8 cellular contexts compared by ENCODE assay signal in genomic region chr14:103562385-103563088, GRCh38. TPM values are rescaled to one million over a fixed set of nuclear protein-coding genes. Genes with fewer than 3 reads are reported as not detected.
DNase-seq lines count a peak whose midpoint lies in the region; ATAC-seq, FAIRE-seq and TF ChIP-seq lines count a peak whose summit lies in the region.

Gene BAG5 (minus strand): TSS chr14:103562657. CDS start chr14:103561164, 1,493 bp downstream.
Gene COA8 (plus strand): TSS chr14:103562960. CDS start chr14:103563002, 42 bp downstream.

- peak; percentile 66 for ATAC-seq in GM19438 (IDR thresholded peaks at IDR 0.05; ENCODE audit: low read depth, unreplicated experiment)
- peak; percentile 71 for ATAC-seq in HG03571 (IDR thresholded peaks at IDR 0.05; ENCODE audit: unreplicated experiment)

- peaks cover 8 to 11% of the 10 kb centered on the region in 2 experiments for H4K20me1 ChIP-seq in H1 (replicated peaks in 1 of 2; ENCODE audit: control insufficient read depth in 1 of 2, insufficient read depth in 2 of 2, low read length in 2 of 2)

- peak within 1 kb of the TSS; percentile 93 to 98 (median 94) for H3K4me3 Mint-ChIP-seq in CD4-positive, alpha-beta memory T cell

- CTCF ChIA-PET in CD4-positive, alpha-beta memory T cell (lab: Charles Lee; ENCODE audit: partially characterized antibody): interaction anchor here (0.7 to 1.7 kb wide), 4 partner anchors 15 to 1851 kb away, joined by 3 to 5 read pairs (median 4); no protein-coding TSS in a partner anchor
- CTCF ChIA-PET in H1 (lab: Charles Lee; ENCODE audit: partially characterized antibody): interaction anchor here (0.6 to 2.6 kb wide), 6 partner anchors 10 to 759 kb away, joined by 3 to 14 read pairs (median 6); no protein-coding TSS in a partner anchor

- H3K23ac ChIP-seq in H1 (ENCODE audit: insufficient read length) (no peak within 1 kb of the TSS), mesendoderm (ENCODE audit: low read length) (no peak within 1 kb of the TSS)

- no peak within 1 kb of the TSS; the same call in 1 of the 2 replicates for H2BK12ac ChIP-seq in H1 (ENCODE audit: low read depth, low read length)

- no peaks in the 10 kb centered on the region for H3K9me3 ChIP-seq in CD4-positive, alpha-beta memory T cell (ENCODE audit: control insufficient read depth in 1 of 2, low read length in 2 of 2)
- H3K9me3 ChIP-seq in H1 (ENCODE audit: insufficient read depth in 2 of 2, low read depth in 1 of 2, low read length in 1 of 2): no peaks in the 10 kb centered on the region

- H2AFZ ChIP-seq in H1 (ENCODE audit: low read length): peak within 1 kb of the TSS; percentile 47; the same call in 1 of the 2 replicates

- H3K79me1 ChIP-seq in H1 (ENCODE audit: low read depth, low read length) (peaks cover 11% of the 10 kb centered on the region; the same call in 1 of the 2 replicates), mesendoderm (ENCODE audit: low read length) (peaks cover 24% of the 10 kb centered on the region)

- 2% methylated on average over 50 of the region's 100 CpGs; no CpG with 5 or more reads in 1 of the 2 experiments for WGBS in H1 (ENCODE audit: extremely low coverage in 1 of 2, insufficient coverage in 1 of 2, insufficient read length in 1 of 2, insufficient replicate concordance in 2 of 2, low coverage in 1 of 2, low lambda C conversion rate in 2 of 2, missing lambda C conversion rate in 1 of 2), 2 experiments
- no CpG with 5 or more reads among the region's 100 CpGs for WGBS in mesendoderm (ENCODE audit: extremely low coverage, insufficient coverage, low lambda C conversion rate)

- H3K79me2 ChIP-seq in H1 (ENCODE audit: control insufficient read depth in 1 of 2, insufficient read depth in 2 of 2, low read length in 2 of 2): peaks cover 12 to 81% of the 10 kb centered on the region in 2 experiments
- H3K79me2 ChIP-seq in mesendoderm (ENCODE audit: control insufficient read depth, insufficient read depth, low read length): peaks cover 60% of the 10 kb centered on the region

- H3K4me2 ChIP-seq in H1 (ENCODE audit: insufficient read depth in 1 of 2, low read depth in 2 of 2, low read length in 2 of 2) (peak within 1 kb of the TSS; percentile 85 to 87), mesendoderm (ENCODE audit: low read length) (peak within 1 kb of the TSS; percentile 99)

- POLR2A ChIA-PET in CD4-positive, alpha-beta memory T cell (lab: Charles Lee; ENCODE audit: partially characterized antibody): interaction anchor here (0.6 to 5.5 kb wide), 11 partner anchors 10 to 177 kb away, joined by 3 to 31 read pairs (median 4); partner anchors contain the start of genes CKB, KLC1, MARK3 and TRMT61A
- POLR2A ChIA-PET in H1 (lab: Charles Lee; ENCODE audit: partially characterized antibody): interaction anchor here (0.6 to 2.7 kb wide), 21 partner anchors 13 to 333 kb away, joined by 3 to 40 read pairs (median 4); partner anchors contain the start of genes CKB, TRMT61A, XRCC3 and ZFYVE21

- H3K18ac ChIP-seq in H1 (ENCODE audit: extremely low read depth, low read length): no peak within 1 kb of the TSS; the same call in 1 of the 2 replicates
- H3K18ac ChIP-seq in mesendoderm (ENCODE audit: low read length): peak within 1 kb of the TSS; percentile 52

- FAIRE-seq in H1 (lab: Jason Lieb, UNC): no peak

- peak; percentile 28 to 76 for TF ChIP-seq POLR2A in H1 (IDR thresholded peaks at IDR 0.05; ENCODE audit: control extremely low read depth in 1 of 2, low read depth in 2 of 2, low read length in 2 of 2)

- H3K14ac ChIP-seq in H1 (ENCODE audit: insufficient read length): peak within 1 kb of the TSS; percentile 19

- H3K27me3 ChIP-seq in CD4-positive, alpha-beta memory T cell (ENCODE audit: insufficient read depth, low read length): no peaks in the 10 kb centered on the region
- H3K27me3 ChIP-seq in H1 (replicated peaks in 1 of 4; ENCODE audit: control insufficient read depth in 3 of 4, extremely low read depth in 1 of 4, insufficient read depth in 3 of 4, low read length in 3 of 4) (no peaks in the 10 kb centered on the region), mesendoderm (ENCODE audit: insufficient read depth, low read length, poor library complexity) (no peaks in the 10 kb centered on the region)

- TF ChIP-seq CTCF in H1 (IDR thresholded peaks at IDR 0.05; ENCODE audit: control extremely low read depth in 1 of 3, insufficient read depth in 1 of 3, low read depth in 1 of 3, low read length in 3 of 3): no peak

- H3K4ac ChIP-seq in H1 (replicated peaks; ENCODE audit: insufficient read length, low read depth, low read length) (no peak within 1 kb of the TSS), mesendoderm (ENCODE audit: low read depth, low read length) (no peak within 1 kb of the TSS)

- no peak within 1 kb of the TSS for H4K91ac ChIP-seq in H1 (replicated peaks; ENCODE audit: insufficient read length, low read length)

- no peak within 1 kb of the TSS for H2BK120ac ChIP-seq in H1 (replicated peaks; ENCODE audit: low read depth, low read length)
- no peak within 1 kb of the TSS for H2BK120ac ChIP-seq in mesendoderm (ENCODE audit: low read depth, low read length)

- H2BK15ac ChIP-seq in H1 (ENCODE audit: low read length): no peak within 1 kb of the TSS
- H2BK15ac ChIP-seq in mesendoderm (replicated peaks; ENCODE audit: low read depth): no peak within 1 kb of the TSS

- peaks cover 12 to 45% of the 10 kb centered on the region in 2 donors for H3K36me3 Mint-ChIP-seq in CD4-positive, alpha-beta memory T cell

- H3K4me1 ChIP-seq in CD4-positive, alpha-beta memory T cell (ENCODE audit: insufficient read depth, low read length): peaks cover 57% of the 10 kb centered on the region
- H3K4me1 ChIP-seq in H1 (replicated peaks in 1 of 4; ENCODE audit: control insufficient read depth in 3 of 4, insufficient read depth in 4 of 4, low read length in 3 of 4) (peaks cover 0 to 4% (median under 1%) of the 10 kb centered on the region in 4 experiments; a peak in 2 of 7 replicates), mesendoderm (ENCODE audit: control insufficient read depth, low read depth, low read length) (no peaks in the 10 kb centered on the region)

- peak within 1 kb of the TSS; percentile 93 to 98 (median 96) for H3K27ac Mint-ChIP-seq in CD4-positive, alpha-beta memory T cell

- no peak within 1 kb of the TSS; the same call in 1 of the 2 replicates for H2AK5ac ChIP-seq in H1 (ENCODE audit: low read depth, low read length)
- no peak within 1 kb of the TSS for H2AK5ac ChIP-seq in mesendoderm (ENCODE audit: low read length)

- no peak for TF ChIP-seq EP300 in H1 (IDR thresholded peaks at IDR 0.05; ENCODE audit: borderline replicate concordance in 1 of 2, low read depth in 2 of 2, low read length in 2 of 2)

- H3K27me3 Mint-ChIP-seq in CD4-positive, alpha-beta memory T cell: no peaks in the 10 kb centered on the region

- H3K27ac ChIP-seq in CD4-positive, alpha-beta memory T cell (ENCODE audit: low read depth, low read length): peak within 1 kb of the TSS; percentile 81
- peak within 1 kb of the TSS; percentile 94 for H3K27ac ChIP-seq in H1 (ENCODE audit: low read depth, low read length)
- H3K27ac ChIP-seq in mesendoderm (ENCODE audit: low read depth, low read length): peak within 1 kb of the TSS; percentile 87

- H2BK5ac ChIP-seq in H1 (ENCODE audit: low read depth, low read length) (peak within 1 kb of the TSS; percentile 54; the same call in 1 of the 2 replicates), mesendoderm (ENCODE audit: low read length) (no peak within 1 kb of the TSS)

- peak; percentile 88 to 93 (median 89) for DNase-seq in CD4-positive, alpha-beta memory T cell
- DNase-seq in NOMO-1 treated with DMSO at 0.1 percent for 48 hours (lab: John Stamatoyannopoulos, UW; ENCODE audit: unreplicated experiment): peak; percentile 70
- DNase-seq in activated CD8-positive, alpha-beta memory T cell treated with anti-CD3 and anti-CD28 coated beads for 48 hours (ENCODE audit: low read depth in 2 of 3, low spot score in 2 of 3): peak; percentile 73 to 81 (median 78)
- peak; percentile 61 to 92 for DNase-seq in H1 (ENCODE audit: low read depth in 1 of 2, low spot score in 2 of 2)
- DNase-seq in mesendoderm: peak; percentile 90
- peak; percentile 82 for DNase-seq in stimulated activated CD8-positive, alpha-beta memory T cell treated with anti-CD3 and anti-CD28 coated beads, Interleukin-12 subunit alpha, Interleukin-12 subunit beta, amount 100 ng/mL, for 4 hours (ENCODE audit: low read depth)

- peak within 1 kb of the TSS; percentile 98 for H4K8ac ChIP-seq in H1 (ENCODE audit: extremely low read depth, insufficient read depth, low read length)
- no peak within 1 kb of the TSS for H4K8ac ChIP-seq in mesendoderm (ENCODE audit: low read depth, low read length)

- intact Hi-C loops in CD4-positive, alpha-beta memory T cell (cut with micrococcal nuclease): loop anchor here (1.0 to 5.0 kb wide), 5 partner anchors 34 to 360 kb away; partner anchors contain the start of genes EIF5, KLC1, TRMT61A and XRCC3

- H2BK20ac ChIP-seq in H1 (ENCODE audit: low read length): no peak within 1 kb of the TSS

- TF ChIP-seq RAD21 in H1 (IDR thresholded peaks at IDR 0.05 in 1 of 2, conservative IDR thresholded peaks at IDR 0.05 in 1 of 2; ENCODE audit: low read depth in 2 of 2, low read length in 2 of 2): no peak

- H4K5ac ChIP-seq in H1 (ENCODE audit: insufficient read length, low read depth, low read length) (peak within 1 kb of the TSS; percentile 40), mesendoderm (ENCODE audit: low read length) (no peak within 1 kb of the TSS)

- H3K23me2 ChIP-seq in H1 (ENCODE audit: low read depth, low read length): peaks cover 12% of the 10 kb centered on the region; the same call in 1 of the 2 replicates

- H3K4me1 Mint-ChIP-seq in CD4-positive, alpha-beta memory T cell: peaks cover 31 to 75% (median 57%) of the 10 kb centered on the region in 4 donors

- no peaks in the 10 kb centered on the region for H3K9me3 Mint-ChIP-seq in CD4-positive, alpha-beta memory T cell

- peak within 1 kb of the TSS; percentile 84 for H3K4me3 ChIP-seq in CD4-positive, alpha-beta memory T cell (ENCODE audit: low read length in 2 of 2)
- H3K4me3 ChIP-seq in H1 (ENCODE audit: extremely low read depth in 1 of 4, insufficient read depth in 2 of 4, low read depth in 3 of 4, low read length in 4 of 4) (peak within 1 kb of the TSS; percentile 82 to 97 (median 91)), mesendoderm (ENCODE audit: low read length) (peak within 1 kb of the TSS; percentile 97)

- H3K56ac ChIP-seq in H1 (replicated peaks; ENCODE audit: insufficient read length, low read depth, low read length) (peak within 1 kb of the TSS; percentile 57), mesendoderm (ENCODE audit: low read length) (peak within 1 kb of the TSS; percentile 98)

- H3K9ac ChIP-seq in H1 (replicated peaks in 1 of 4; ENCODE audit: extremely low read depth in 1 of 4, low read depth in 3 of 4, low read length in 3 of 4) (peak within 1 kb of the TSS; percentile 81 to 89 (median 86)), mesendoderm (ENCODE audit: low read length) (peak within 1 kb of the TSS; percentile 97)

- H3K36me3 ChIP-seq in CD4-positive, alpha-beta memory T cell (ENCODE audit: insufficient read depth, low read length): no peaks in the 10 kb centered on the region
- H3K36me3 ChIP-seq in H1 (ENCODE audit: control insufficient read depth in 2 of 4, insufficient read depth in 4 of 4, low read length in 3 of 4): peaks cover 0 to 21% (median 12%) of the 10 kb centered on the region in 4 experiments; a peak in 7 of 8 replicates
- H3K36me3 ChIP-seq in mesendoderm (ENCODE audit: control insufficient read depth, insufficient read depth, low read length): peaks cover 9% of the 10 kb centered on the region

RNA-seq across cellular contexts. Expression of gene BAG5, which starts in this region (rescaled TPM):
- 10 to 100 TPM; 37.0 to 37.1 TPM for total RNA-seq in CD4-positive, alpha-beta memory T cell
- polyA plus RNA-seq in CD4-positive, alpha-beta memory T cell: 10 to 100 TPM; 33.1 to 39.5 TPM
- 29.2 and 29.5 TPM in 2 replicates for total RNA-seq in H1 (2021; fragmentation: NEBNext Ultra II Directional; extraction: Animal tissue kit (Norgen Biotek cat#: 25700))
- polyA plus RNA-seq in H1 (2011; rRNA removed): 5.9 and 7.4 TPM in 2 replicates
- 8.2 TPM for polyA plus RNA-seq in H1 (2011; cell fraction: cytosol; rRNA removed)
- polyA plus RNA-seq in H1 (2011; cell fraction: nucleus; rRNA removed): 5.3 TPM
- polyA plus RNA-seq in H1 (2012, experiment 1 of 2): 13.5 to 26.1 TPM (median 16.6 TPM) in 4 replicates
- 2.3 TPM for polyA plus RNA-seq in H1 (2012, experiment 2 of 2)
- 18.4 TPM for polyA plus RNA-seq in H1 (2013, experiment 1 of 2)
- polyA plus RNA-seq in H1 (2013, experiment 2 of 2): 17.4 TPM
- 11.8 and 13.3 TPM in 2 replicates for polyA minus RNA-seq in H1 (2011; rRNA and poly(A)+ RNA removed)
- polyA minus RNA-seq in H1 (2011; cell fraction: cytosol; rRNA and poly(A)+ RNA removed): 13.7 TPM
- 12.5 TPM for polyA minus RNA-seq in H1 (2011; cell fraction: nucleus; rRNA and poly(A)+ RNA removed)
- polyA plus RNA-seq in mesendoderm (2013, experiment 1 of 2): 22.9 TPM
- polyA plus RNA-seq in mesendoderm (2013, experiment 2 of 2): 21.8 TPM

RNA-seq across cellular contexts. Expression of gene COA8, which starts in this region (rescaled TPM):
- 10 to 100 TPM; 26.1 to 29.2 TPM for total RNA-seq in CD4-positive, alpha-beta memory T cell
- polyA plus RNA-seq in CD4-positive, alpha-beta memory T cell: 10 to 100 TPM; 52.9 to 63.9 TPM
- 35.0 and 35.5 TPM in 2 replicates for total RNA-seq in H1 (2021; fragmentation: NEBNext Ultra II Directional; extraction: Animal tissue kit (Norgen Biotek cat#: 25700))
- polyA plus RNA-seq in H1 (2011; rRNA removed): 5.9 and 7.1 TPM in 2 replicates
- polyA plus RNA-seq in H1 (2011; cell fraction: cytosol; rRNA removed): 10.9 TPM
- polyA plus RNA-seq in H1 (2011; cell fraction: nucleus; rRNA removed): 12.8 TPM
- 23.7 to 31.1 TPM (median 30.1 TPM) in 4 replicates for polyA plus RNA-seq in H1 (2012, experiment 1 of 2)
- polyA plus RNA-seq in H1 (2012, experiment 2 of 2): 27.0 TPM
- 31.3 TPM for polyA plus RNA-seq in H1 (2013, experiment 1 of 2)
- polyA plus RNA-seq in H1 (2013, experiment 2 of 2): 27.9 TPM
- polyA minus RNA-seq in H1 (2011; rRNA and poly(A)+ RNA removed): 4.3 and 5.2 TPM in 2 replicates
- 8.7 TPM for polyA minus RNA-seq in H1 (2011; cell fraction: cytosol; rRNA and poly(A)+ RNA removed)
- polyA minus RNA-seq in H1 (2011; cell fraction: nucleus; rRNA and poly(A)+ RNA removed): 18.8 TPM
- polyA plus RNA-seq in mesendoderm (2013, experiment 1 of 2): 27.1 TPM
- 28.2 TPM for polyA plus RNA-seq in mesendoderm (2013, experiment 2 of 2)

Comparison
In these comparisons a context has a peak if more than half of its experiments do, and no peak if none do; other contexts are left out.
1. Peak in every context shown above with its lines: DNase-seq, ATAC-seq, H3K4me3 ChIP-seq and H3K27ac ChIP-seq.